ENCODE assay signal across 18 cellular contexts in genomic region chr2:182918961-182919360, GRCh38. TPM values are rescaled to one million over a fixed set of nuclear protein-coding genes. Genes with fewer than 3 reads are reported as not detected.
A peak's percentile ranks its signal among the peaks of the same experiment; 100 is the strongest.
DNase-seq lines count a peak whose midpoint lies in the region; ATAC-seq, FAIRE-seq and TF ChIP-seq lines count a peak whose summit lies in the region.
"Had no signal": no experiment of that assay in that cellular context is flagged by ENCODE, and none has a peak within 500 bp of the region (broad histone marks: within the 10 kb centered on the region; RNA-seq: fewer than 3 reads in every experiment).

No MANE protein-coding gene starts in this region.

- H3K9me2 ChIP-seq in OCI-LY7 (ENCODE audit: insufficient read depth, low read length): no peaks in the 10 kb centered on the region

- no peaks in the 10 kb centered on the region for H4K20me1 ChIP-seq in HepG2 (ENCODE audit: insufficient read depth, low read length)
- no peaks in the 10 kb centered on the region for H4K20me1 ChIP-seq in OCI-LY7 (ENCODE audit: insufficient read depth, low read length)

- H3K9me3 ChIP-seq in HepG2 (ENCODE audit: low read length) (no peaks in the 10 kb centered on the region), right lobe of liver (no peaks in the 10 kb centered on the region), OCI-LY7 (ENCODE audit: low read length) (no peaks in the 10 kb centered on the region), testis (no peaks in the 10 kb centered on the region)

- TF ChIP-seq EP300 in HepG2 (IDR thresholded peaks at IDR 0.05; ENCODE audit: low read depth in 2 of 2, low read length in 2 of 2): no peak
- TF ChIP-seq EP300 in HepG2 (CRISPR knock-in tag; IDR thresholded peaks at IDR 0.05; ENCODE audit: borderline replicate concordance): no peak

- in situ Hi-C loops in HepG2 (cut with HindIII; ENCODE audit: extremely low pct_ligation_motif_present, low pct_unique_long_range_greater_than_20kb): no loop called here

- H3K27ac Mint-ChIP-seq in nephron progenitor cell: peak overlapping the region; percentile 85
- H3K27ac Mint-ChIP-seq: CD4-positive, alpha-beta memory T cell had no signal

- H3K4me2 ChIP-seq in HepG2 (ENCODE audit: low read depth, low read length): no peak overlapping the region
- no peak overlapping the region for H3K4me2 ChIP-seq in OCI-LY7 (ENCODE audit: low read length)

- TF ChIP-seq POLR2A in HepG2 (IDR thresholded peaks at IDR 0.05; ENCODE audit: insufficient read depth in 1 of 2, low read depth in 2 of 2, low read length in 2 of 2): no peak
- no peak for TF ChIP-seq POLR2A in right lobe of liver (IDR thresholded peaks at IDR 0.05)
- TF ChIP-seq POLR2A in testis (IDR thresholded peaks at IDR 0.05): no peak

- ATAC-seq in HepG2 (no peak), right lobe of liver (no peak)

- TF ChIP-seq CTCF in HepG2 (CRISPR knock-in tag; IDR thresholded peaks at IDR 0.05) (no peak), right lobe of liver (IDR thresholded peaks at IDR 0.05) (no peak), OCI-LY7 (conservative IDR thresholded peaks at IDR 0.05; ENCODE audit: low read length) (no peak), nephron progenitor cell (IDR thresholded peaks at IDR 0.05) (no peak), testis (IDR thresholded peaks at IDR 0.05) (no peak)

- FAIRE-seq in HepG2 (lab: Jason Lieb, UNC): no peak

- DNase-seq in HepG2 (ENCODE audit: low spot score): no peak
- DNase-seq in right lobe of liver: no peak
- no peak for DNase-seq in OCI-LY7 (ENCODE audit: low spot score)
- DNase-seq in nephron progenitor cell: no peak
- no peak for DNase-seq in testis
- DNase-seq in hepatic stellate cell (ENCODE audit: low spot score): no peak
- DNase-seq in stimulated activated CD4-positive, alpha-beta T cell treated with anti-CD3 and anti-CD28 coated beads, Interleukin-2, amount 100 ng/mL, for 24 hours: no peak
- DNase-seq: 8988T; ACHN; C1 segment of cervical spinal cord; CD4-positive, alpha-beta memory T cell; COR-L47; DMS53; GF-D8; H7; Kasumi-1; KBM-7 had no signal

- CTCF ChIA-PET in HepG2 (lab: Yijun Ruan, JAX; ENCODE audit: low intra/inter-chr PET ratio, low total read pairs) (no interaction called here), OCI-LY7 (lab: Charles Lee; ENCODE audit: unreplicated experiment) (no interaction called here)

- H2AFZ ChIP-seq in HepG2 (ENCODE audit: low read length) (no peak overlapping the region), OCI-LY7 (ENCODE audit: low read length) (peak overlapping the region; percentile 64)

- no peak overlapping the region for H3K27ac ChIP-seq in HepG2 (ENCODE audit: extremely low read length, insufficient read depth, low read length)
- H3K27ac ChIP-seq in right lobe of liver: no peak overlapping the region
- no peak overlapping the region for H3K27ac ChIP-seq in OCI-LY7 (ENCODE audit: low read depth, low read length, poor library complexity, severe bottlenecking)
- no peak overlapping the region for H3K27ac ChIP-seq in testis

- peaks cover 38% of the 10 kb centered on the region for H3K4me1 Mint-ChIP-seq in nephron progenitor cell
- H3K4me1 Mint-ChIP-seq: CD4-positive, alpha-beta memory T cell had no signal

- no peaks in the 10 kb centered on the region for H3K27me3 ChIP-seq in HepG2 (ENCODE audit: control insufficient read depth in 1 of 2, insufficient read depth in 2 of 2, low read length in 2 of 2)
- H3K27me3 ChIP-seq in right lobe of liver: no peaks in the 10 kb centered on the region
- H3K27me3 ChIP-seq in testis: no peaks in the 10 kb centered on the region

- no peaks in the 10 kb centered on the region for H3K27me3 Mint-ChIP-seq in nephron progenitor cell (ENCODE audit: low read depth, poor library complexity)
- H3K27me3 Mint-ChIP-seq: CD4-positive, alpha-beta memory T cell had no signal

- no peak overlapping the region for H3K4me3 ChIP-seq in HepG2 (replicated peaks in 1 of 3; ENCODE audit: insufficient read depth in 1 of 3, low read depth in 2 of 3, low read length in 3 of 3)
- no peak overlapping the region for H3K4me3 ChIP-seq in right lobe of liver
- no peak overlapping the region for H3K4me3 ChIP-seq in OCI-LY7 (ENCODE audit: low read depth, low read length, poor library complexity, severe bottlenecking)
- H3K4me3 ChIP-seq in testis: no peak overlapping the region

- intact Hi-C loops in HepG2 (cut with micrococcal nuclease; ENCODE audit: unreplicated experiment): no loop called here
- intact Hi-C loops in right lobe of liver (cut with DNase I): no loop called here
- intact Hi-C loops in OCI-LY7 (cut with micrococcal nuclease; ENCODE audit: unreplicated experiment): no loop called here
- intact Hi-C loops in testis (cut with DNase I; ENCODE audit: low total_unique reads): no loop called here

- peaks cover 0 to 27% of the 10 kb centered on the region in 2 experiments; a peak in 3 of 5 replicates for H3K36me3 ChIP-seq in HepG2 (replicated peaks in 1 of 2; ENCODE audit: control insufficient read depth in 1 of 2, insufficient read depth in 2 of 2, low read length in 2 of 2)
- peaks cover 0 to 4% (median 0%) of the 10 kb centered on the region in 4 donors for H3K36me3 ChIP-seq in right lobe of liver
- no peaks in the 10 kb centered on the region for H3K36me3 ChIP-seq in OCI-LY7 (ENCODE audit: insufficient read depth, low read length)
- no peaks in the 10 kb centered on the region for H3K36me3 ChIP-seq in testis (ENCODE audit: low read depth, missing control alignments)

- H3K9me3 Mint-ChIP-seq in nephron progenitor cell: peaks cover 5% of the 10 kb centered on the region
- H3K9me3 Mint-ChIP-seq: CD4-positive, alpha-beta memory T cell had no signal

- POLR2A ChIA-PET in HepG2 (lab: Yijun Ruan, JAX): no interaction called here
- POLR2A ChIA-PET in OCI-LY7 (lab: Charles Lee): interaction anchor here (0.6 to 2.1 kb wide), 4 partner anchors 12 to 23 kb away, joined by 3 to 7 read pairs (median 3); no protein-coding TSS in a partner anchor

- H3K36me3 Mint-ChIP-seq in nephron progenitor cell (ENCODE audit: low read depth): peaks cover 93% of the 10 kb centered on the region

- H3K79me2 ChIP-seq in HepG2 (ENCODE audit: insufficient read depth, low read length): no peaks in the 10 kb centered on the region
- no peaks in the 10 kb centered on the region for H3K79me2 ChIP-seq in OCI-LY7 (ENCODE audit: insufficient read depth, low read depth, low read length)

- BruUV-seq in HepG2 (replicated peaks; lab: Mats Ljungman, UMichigan): no TSS peak
- no TSS peak for BruUV-seq in OCI-LY7 (replicated peaks; lab: Mats Ljungman, UMichigan)

- H3K9ac ChIP-seq in HepG2 (ENCODE audit: insufficient read depth, low read depth, low read length): no peak overlapping the region

- no peak overlapping the region for H3K4me3 Mint-ChIP-seq in nephron progenitor cell
- H3K4me3 Mint-ChIP-seq: CD4-positive, alpha-beta memory T cell had no signal

- H3K4me1 ChIP-seq in HepG2 (ENCODE audit: insufficient read depth, low read length) (no peaks in the 10 kb centered on the region), right lobe of liver (peaks cover 0 to 20% (median 0%) of the 10 kb centered on the region in 4 donors), OCI-LY7 (ENCODE audit: insufficient read depth, low read length, poor library complexity, severe bottlenecking) (peaks cover 23% of the 10 kb centered on the region), testis (no peaks in the 10 kb centered on the region)

- no peak for TF ChIP-seq RAD21 in HepG2 (CRISPR knock-in tag; IDR thresholded peaks at IDR 0.05)

TF ChIP-seq in HepG2, 621 proteins besides CTCF, POLR2A, EP300 and RAD21 (continues in another document):
- TF ChIP-seq ZC3H4 (CRISPR knock-in tag; IDR thresholded peaks at IDR 0.05; ENCODE audit: borderline replicate concordance) (no peak), YEATS4 (CRISPR knock-in tag; IDR thresholded peaks at IDR 0.05; ENCODE audit: borderline replicate concordance) (no peak), MAFF (IDR thresholded peaks at IDR 0.05; ENCODE audit: low read depth, low read length) (peak; percentile 74), HOXD1 (CRISPR knock-in tag; IDR thresholded peaks at IDR 0.05) (no peak), PHF5A (CRISPR knock-in tag; IDR thresholded peaks at IDR 0.05; ENCODE audit: low read depth, unreplicated experiment) (no peak), HDAC2 (CRISPR knock-in tag; IDR thresholded peaks at IDR 0.05) (no peak), ZNF724P (CRISPR knock-in tag; IDR thresholded peaks at IDR 0.05; ENCODE audit: borderline replicate concordance) (no peak)

RNA-seq across cellular contexts. Expression of gene FRZB, which starts 52.5 kb away (rescaled TPM):
- 0.04 TPM in 1 of 2 replicates, not detected in the other for total RNA-seq in HepG2 (2016; rRNA removed; fragmentation: Illumina TruSeq; extraction: Trizol)
- total RNA-seq in HepG2 (2016; cell fraction: cytosol; rRNA removed; fragmentation: Illumina TruSeq; extraction: Trizol; ENCODE audit: low read depth): not detected in 2 replicates
- 0.04 TPM in 1 of 2 replicates, not detected in the other for total RNA-seq in HepG2 (2016; cell fraction: insoluble cytoplasmic fraction; rRNA removed; fragmentation: Illumina TruSeq; extraction: Trizol)
- total RNA-seq in HepG2 (2016; cell fraction: membrane; rRNA removed; fragmentation: Illumina TruSeq; extraction: Trizol): 0.03 TPM in 1 of 2 replicates, not detected in the other
- total RNA-seq in HepG2 (2016; cell fraction: nucleus; rRNA removed; fragmentation: Illumina TruSeq; extraction: Trizol): 0.16 and 0.25 TPM in 2 replicates
- polyA plus RNA-seq in HepG2 (2011; rRNA removed): 0.86 and 1.2 TPM in 2 replicates
- polyA plus RNA-seq in HepG2 (2011; cell fraction: cytosol; rRNA removed): 0.67 and 0.68 TPM in 2 replicates
- polyA plus RNA-seq in HepG2 (2011; cell fraction: nucleus; rRNA removed): 0.74 and 0.85 TPM in 2 replicates
- 1.0 and 1.8 TPM in 2 replicates for polyA plus RNA-seq in HepG2 (2012)
- 0.03 and 0.09 TPM in 2 replicates for polyA plus RNA-seq in HepG2 (2016; cell fraction: cytosol; fragmentation: Illumina TruSeq; extraction: Trizol; ENCODE audit: low read depth)
- polyA plus RNA-seq in HepG2 (2016; cell fraction: insoluble cytoplasmic fraction; fragmentation: Illumina TruSeq; extraction: Trizol; ENCODE audit: low read depth): 0.07 and 0.08 TPM in 2 replicates
- not detected in 2 replicates for polyA plus RNA-seq in HepG2 (2016; cell fraction: membrane; fragmentation: Illumina TruSeq; extraction: Trizol; ENCODE audit: low read depth)
- polyA plus RNA-seq in HepG2 (2016; cell fraction: nucleus; fragmentation: Illumina TruSeq; extraction: Trizol; ENCODE audit: insufficient read depth, low read depth): 0.14 and 0.28 TPM in 2 replicates
- 1.2 TPM in 1 of 2 replicates, not detected in the other for polyA minus RNA-seq in HepG2 (2011; rRNA and poly(A)+ RNA removed; ENCODE audit: low replicate concordance)
- polyA minus RNA-seq in HepG2 (2011; cell fraction: cytosol; rRNA and poly(A)+ RNA removed): 0.53 and 0.69 TPM in 2 replicates
- 1.4 and 1.6 TPM in 2 replicates for polyA minus RNA-seq in HepG2 (2011; cell fraction: nucleus; rRNA and poly(A)+ RNA removed)
- under 1 TPM; 0.14 to 0.93 (median 0.59) TPM for total RNA-seq in right lobe of liver
- total RNA-seq in OCI-LY7 (2014; rRNA removed; shearing (Covaris generic)): 0.10 TPM in 1 of 2 replicates, not detected in the other
- total RNA-seq in OCI-LY7 (2022): not detected in 2 replicates
- 10 to 100 TPM in 1 of 2 donors, 1 to 10 TPM in 1; 8.4 to 25.9 TPM for total RNA-seq in testis
- 21.3 TPM for polyA plus RNA-seq in testis (ENCODE audit: insufficient read depth, low read depth, low replicate concordance)
- total RNA-seq: CD4-positive, alpha-beta memory T cell; HT1080 had no signal

Comparison
In these comparisons a context has a peak if more than half of its experiments do, and no peak if none do; other contexts are left out.
1. RNA of gene FRZB, which starts 52.5 kb away (total RNA-seq): 8.4 to 25.9 TPM in testis; 0.14 to 0.93 TPM in right lobe of liver, 0.03 to 0.25 TPM in HepG2 and 0.10 TPM in OCI-LY7; every median in the first group is over 4 times any median in the second.